In the genomic region with DNA sequence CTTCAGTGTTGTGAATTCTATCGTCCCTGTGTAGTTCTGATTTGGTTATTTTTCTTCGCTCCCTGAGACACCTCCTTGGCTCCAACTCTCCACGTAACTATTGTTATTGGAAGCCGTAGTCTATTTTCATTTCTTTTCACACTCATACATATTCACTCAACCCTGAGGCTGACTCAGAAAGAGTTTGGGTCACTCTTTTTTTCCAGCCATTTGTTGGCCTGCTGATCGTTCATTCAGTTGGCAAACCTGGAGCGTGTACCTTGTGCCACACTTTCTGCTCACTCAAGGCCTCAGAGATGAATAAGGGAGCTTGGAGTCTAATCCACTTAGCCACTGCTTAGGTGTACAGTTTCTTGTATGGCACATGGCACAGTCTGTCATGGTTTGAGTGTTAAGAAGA, we compare ENCODE assay signal across 1 cellular context.
TF ChIP-seq lines count a peak whose summit lies in the region.

No MANE protein-coding gene starts in this region.

TF ChIP-seq in WTC11, 78 proteins besides CTCF, POLR2A, EP300 and RAD21:
- TF ChIP-seq, protein P1, sequence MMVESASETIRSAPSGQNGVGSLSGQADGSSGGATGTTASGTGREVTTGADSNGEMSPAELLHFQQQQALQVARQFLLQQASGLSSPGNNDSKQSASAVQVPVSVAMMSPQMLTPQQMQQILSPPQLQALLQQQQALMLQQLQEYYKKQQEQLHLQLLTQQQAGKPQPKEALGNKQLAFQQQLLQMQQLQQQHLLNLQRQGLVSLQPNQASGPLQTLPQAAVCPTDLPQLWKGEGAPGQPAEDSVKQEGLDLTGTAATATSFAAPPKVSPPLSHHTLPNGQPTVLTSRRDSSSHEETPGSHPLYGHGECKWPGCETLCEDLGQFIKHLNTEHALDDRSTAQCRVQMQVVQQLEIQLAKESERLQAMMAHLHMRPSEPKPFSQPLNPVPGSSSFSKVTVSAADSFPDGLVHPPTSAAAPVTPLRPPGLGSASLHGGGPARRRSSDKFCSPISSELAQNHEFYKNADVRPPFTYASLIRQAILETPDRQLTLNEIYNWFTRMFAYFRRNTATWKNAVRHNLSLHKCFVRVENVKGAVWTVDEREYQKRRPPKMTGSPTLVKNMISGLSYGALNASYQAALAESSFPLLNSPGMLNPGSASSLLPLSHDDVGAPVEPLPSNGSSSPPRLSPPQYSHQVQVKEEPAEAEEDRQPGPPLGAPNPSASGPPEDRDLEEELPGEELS (CRISPR knock-in tag; IDR thresholded peaks at IDR 0.05): no peak
- TF ChIP-seq SMAD4 (CRISPR knock-in tag; IDR thresholded peaks at IDR 0.05) (no peak), GABPB1 (CRISPR knock-in tag; IDR thresholded peaks at IDR 0.05) (no peak), ZNF232 (CRISPR knock-in tag; IDR thresholded peaks at IDR 0.05) (no peak), PRRX2 (CRISPR knock-in tag; IDR thresholded peaks at IDR 0.05) (no peak), KAT7 (CRISPR knock-in tag; IDR thresholded peaks at IDR 0.05; ENCODE audit: borderline replicate concordance) (no peak), CDX4 (CRISPR knock-in tag; IDR thresholded peaks at IDR 0.05; ENCODE audit: borderline replicate concordance) (no peak), SP1 (CRISPR knock-in tag; conservative IDR thresholded peaks at IDR 0.05) (no peak), CREB1 (CRISPR knock-in tag; IDR thresholded peaks at IDR 0.05) (no peak), FOXJ3 (CRISPR knock-in tag; IDR thresholded peaks at IDR 0.05; ENCODE audit: borderline replicate concordance) (no peak)
- TF ChIP-seq, protein P2, sequence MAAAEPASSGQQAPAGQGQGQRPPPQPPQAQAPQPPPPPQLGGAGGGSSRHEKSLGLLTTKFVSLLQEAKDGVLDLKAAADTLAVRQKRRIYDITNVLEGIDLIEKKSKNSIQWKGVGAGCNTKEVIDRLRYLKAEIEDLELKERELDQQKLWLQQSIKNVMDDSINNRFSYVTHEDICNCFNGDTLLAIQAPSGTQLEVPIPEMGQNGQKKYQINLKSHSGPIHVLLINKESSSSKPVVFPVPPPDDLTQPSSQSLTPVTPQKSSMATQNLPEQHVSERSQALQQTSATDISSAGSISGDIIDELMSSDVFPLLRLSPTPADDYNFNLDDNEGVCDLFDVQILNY (CRISPR knock-in tag; IDR thresholded peaks at IDR 0.05): no peak
- TF ChIP-seq, protein P3, sequence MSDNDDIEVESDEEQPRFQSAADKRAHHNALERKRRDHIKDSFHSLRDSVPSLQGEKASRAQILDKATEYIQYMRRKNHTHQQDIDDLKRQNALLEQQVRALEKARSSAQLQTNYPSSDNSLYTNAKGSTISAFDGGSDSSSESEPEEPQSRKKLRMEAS (CRISPR knock-in tag; IDR thresholded peaks at IDR 0.05): no peak
